10 cellular contexts compared by ENCODE assay signal in the genomic region with DNA sequence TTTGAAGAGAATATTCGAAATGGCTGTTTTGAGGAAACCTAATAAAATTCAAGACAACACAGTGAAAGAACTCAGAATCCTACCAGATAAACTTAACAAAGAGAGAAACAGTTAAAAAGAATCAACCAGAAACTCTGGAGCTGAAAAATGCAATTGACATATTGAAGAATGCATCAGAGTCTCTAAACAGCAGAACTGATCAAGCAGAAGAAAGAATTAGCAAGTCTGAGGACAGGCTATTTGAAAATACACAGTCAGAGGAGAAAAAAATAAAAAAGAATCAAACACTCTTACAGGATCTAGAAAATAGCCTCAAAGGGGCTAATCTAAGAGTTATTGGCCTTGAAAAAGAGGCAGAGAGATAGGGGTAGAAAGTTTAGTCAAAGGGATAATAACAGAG. TPM values are rescaled to one million over a fixed set of nuclear protein-coding genes. Genes with fewer than 3 reads are reported as not detected.
"Had no signal": no experiment of that assay in that cellular context is flagged by ENCODE, and none has a peak within 500 bp of the region (broad histone marks: within the 10 kb centered on the region; RNA-seq: fewer than 3 reads in every experiment).

No MANE protein-coding gene starts in this region.

- H3K9ac ChIP-seq: GM23248, KMS-11 had no signal

- H3K27ac Mint-ChIP-seq: HFFc6 had no signal

- DNase-seq: GM23248, GOT3, H7, HFFc6, IMR-90, KBM-7 had no signal

- H3K9me3 ChIP-seq: HAP-1 had no signal

- H3K4me3 Mint-ChIP-seq: HFFc6 had no signal

- ATAC-seq: HCT116 had no signal

- H3K9me3 Mint-ChIP-seq: HFFc6 had no signal

- H3K27ac ChIP-seq: GM23248, KMS-11 had no signal

- H3K4me3 ChIP-seq: GM23248, HAP-1 had no signal

- H3K4me2 ChIP-seq: KMS-11 had no signal

- H2AFZ ChIP-seq: GM23248 had no signal

- H3K36me3 ChIP-seq: HAP-1 had no signal

- H3K4me1 ChIP-seq: HAP-1 had no signal

- FAIRE-seq: HTR-8/SVneo had no signal

RNA-seq across cellular contexts. Expression of gene PLCH1, which starts 47.7 kb away (rescaled TPM):
- total RNA-seq: GM23248, HFFc6, IMR-90 had no signal
- polyA plus RNA-seq: GM23248, IMR-90 had no signal
